In genomic region chr1:31705080-31705866, GRCh38 we compare ENCODE assay signal across 9 cellular contexts. TPM values are rescaled to one million over a fixed set of nuclear protein-coding genes. Genes with fewer than 3 reads are reported as not detected.
DNase-seq lines count a peak whose midpoint lies in the region; ATAC-seq and TF ChIP-seq lines count a peak whose summit lies in the region.
"Had no signal": no experiment of that assay in that cellular context is flagged by ENCODE, and none has a peak within 500 bp of the region (broad histone marks: within the 10 kb centered on the region; RNA-seq: fewer than 3 reads in every experiment).

No MANE protein-coding gene starts in this region.

- DNase-seq in GM12864 (ENCODE audit: low read depth) (no peak), Peyer's patch (peak; percentile 46 to 80 (median 67)), right cardiac atrium (peak; percentile 72 to 89 (median 89)), NCI-H748 (lab: John Stamatoyannopoulos, UW; ENCODE audit: unreplicated experiment) (no peak)
- peak; percentile 87 for DNase-seq in activated naive CD4-positive, alpha-beta T cell treated with anti-CD3 and anti-CD28 coated beads for 36 hours

- peak; percentile 41 for TF ChIP-seq CTCF in GM12864 (IDR thresholded peaks at IDR 0.05; ENCODE audit: low read depth, low read length, missing control alignments)
- peak in 3 of 6 experiments; percentile 24 to 40 (median 31) for TF ChIP-seq CTCF in Peyer's patch (IDR thresholded peaks at IDR 0.05)

- WGBS in right cardiac atrium: 35% methylated on average over 23 of the region's 23 CpGs

- peaks cover 37% of the 10 kb centered on the region for H3K27me3 Mint-ChIP-seq in activated naive CD4-positive, alpha-beta T cell treated with anti-CD3 and anti-CD28 coated beads for 36 hours (ENCODE audit: low read depth)

- H3K36me3 Mint-ChIP-seq in activated naive CD4-positive, alpha-beta T cell treated with anti-CD3 and anti-CD28 coated beads for 36 hours (ENCODE audit: low read depth): no peaks in the 10 kb centered on the region

- H3K4me1 ChIP-seq in Peyer's patch (peaks cover 0 to 34% (median 11%) of the 10 kb centered on the region in 4 donors), right cardiac atrium (ENCODE audit: control insufficient read depth, insufficient read depth, low read length) (peaks cover 13% of the 10 kb centered on the region)

- peaks cover 28% of the 10 kb centered on the region for H3K4me1 Mint-ChIP-seq in activated naive CD4-positive, alpha-beta T cell treated with anti-CD3 and anti-CD28 coated beads for 36 hours (ENCODE audit: low read depth)

- H3K4me3 ChIP-seq in GM12864 (ENCODE audit: low read depth, low read length) (no peak overlapping the region), Peyer's patch (peak overlapping the region in 2 of 4 donors; percentile 42), right cardiac atrium (ENCODE audit: low read length) (peak overlapping the region; percentile 4), skin epidermis (peak overlapping the region in 2 of 7 experiments; percentile 29 to 54)

- H3K27ac Mint-ChIP-seq in activated naive CD4-positive, alpha-beta T cell treated with anti-CD3 and anti-CD28 coated beads for 36 hours: no peak overlapping the region

- no peaks in the 10 kb centered on the region for H3K9me3 ChIP-seq in Peyer's patch
- no peaks in the 10 kb centered on the region for H3K9me3 ChIP-seq in right cardiac atrium (ENCODE audit: control insufficient read depth, low read length)

- intact Hi-C loops in activated naive CD4-positive, alpha-beta T cell treated with anti-CD3 and anti-CD28 coated beads for 36 hours (cut with micrococcal nuclease): loop anchor here (1.0 to 2.0 kb wide), 3 partner anchors 41 to 141 kb away; no protein-coding TSS in a partner anchor
- intact Hi-C loops in right cardiac atrium (cut with DNase I): loop anchor here in 2 of 4 donors (5.0 kb wide), 1 partner anchor 38 kb away; no protein-coding TSS in a partner anchor

- TF ChIP-seq POLR2A in Peyer's patch (IDR thresholded peaks at IDR 0.05): no peak

- H3K27ac ChIP-seq in Peyer's patch: peak overlapping the region; percentile 67 to 88 (median 78)
- peak overlapping the region; percentile 32 for H3K27ac ChIP-seq in right cardiac atrium (ENCODE audit: low read length)
- H3K27ac ChIP-seq in skin epidermis: peak overlapping the region in 20 of 21 experiments; percentile 53 to 93 (median 84)

- peak overlapping the region; percentile 16 for H3K4me3 Mint-ChIP-seq in activated naive CD4-positive, alpha-beta T cell treated with anti-CD3 and anti-CD28 coated beads for 36 hours

- no peaks in the 10 kb centered on the region for H3K9me3 Mint-ChIP-seq in activated naive CD4-positive, alpha-beta T cell treated with anti-CD3 and anti-CD28 coated beads for 36 hours

- CTCF ChIA-PET in activated naive CD4-positive, alpha-beta T cell treated with anti-CD3 and anti-CD28 coated beads for 36 hours (lab: Charles Lee): interaction anchor here (0.6 to 2.8 kb wide), 12 partner anchors 9 to 156 kb away, joined by 3 to 16 read pairs (median 3); no protein-coding TSS in a partner anchor

- H3K27me3 ChIP-seq in Peyer's patch (no peaks in the 10 kb centered on the region), right cardiac atrium (ENCODE audit: control insufficient read depth, insufficient read depth) (no peaks in the 10 kb centered on the region)

- no peaks in the 10 kb centered on the region for H3K36me3 ChIP-seq in Peyer's patch

- peak; percentile 49 to 52 for ATAC-seq in right cardiac atrium
- no peak for ATAC-seq in GM18519 (IDR thresholded peaks at IDR 0.05; ENCODE audit: low FRiP score, unreplicated experiment)
- ATAC-seq in HG03108 (IDR thresholded peaks at IDR 0.05; ENCODE audit: unreplicated experiment): no peak

RNA-seq across cellular contexts. Expression of gene COL16A1, which starts 1.5 kb away (rescaled TPM):
- total RNA-seq in Peyer's patch (100 to 1,000 TPM in 1 of 4 donors, 10 to 100 TPM in 3; 18.2 to 201 (median 58.3) TPM), right cardiac atrium (10 to 100 TPM; 40.6 to 50.5 (median 50.3) TPM)
- under 1 TPM; 0.17 to 0.47 TPM for total RNA-seq in activated naive CD4-positive, alpha-beta T cell treated with anti-CD3 and anti-CD28 coated beads for 36 hours
- polyA plus RNA-seq in right cardiac atrium: 37.4 TPM
- total RNA-seq: activated CD8-positive, alpha-beta memory T cell treated with anti-CD3 and anti-CD28 coated beads for 36 hours had no signal

RNA-seq across cellular contexts. Expression of gene ADGRB2, which starts 58.9 kb away (rescaled TPM):
- total RNA-seq in Peyer's patch: 10 to 100 TPM in 3 of 4 donors, 1 to 10 TPM in 1; 3.3 to 39.1 (median 17.2) TPM
- total RNA-seq in activated naive CD4-positive, alpha-beta T cell treated with anti-CD3 and anti-CD28 coated beads for 36 hours: under 1 TPM; 0.24 to 0.30 TPM
- total RNA-seq in right cardiac atrium: 10 to 100 TPM; 11.8 to 14.8 (median 13.1) TPM
- 18.2 TPM for polyA plus RNA-seq in right cardiac atrium

Comparison
In these comparisons a context has a peak if more than half of its experiments do, and no peak if none do; other contexts are left out.
1. DNase-seq: peak in Peyer's patch (3 of 3), activated naive CD4-positive, alpha-beta T cell treated with anti-CD3 and anti-CD28 coated beads for 36 hours (single experiment) and right cardiac atrium (3 of 3); none in GM12864 (single experiment) and NCI-H748 (single experiment).
2. H3K27ac ChIP-seq: peak in every context shown above with its lines; median percentile 84 in skin epidermis; 78 in Peyer's patch; 32 in right cardiac atrium.
3. ATAC-seq: peak in right cardiac atrium (2 of 2); none in GM18519 (single experiment) and HG03108 (single experiment).
4. RNA of gene COL16A1, which starts 1.5 kb away (total RNA-seq): 18.2 to 201 TPM in Peyer's patch and 40.6 to 50.5 TPM in right cardiac atrium; 0.17 to 0.47 TPM in activated naive CD4-positive, alpha-beta T cell treated with anti-CD3 and anti-CD28 coated beads for 36 hours; every median in the first group is over 10 times any median in the second.